ENCODE assay signal across 9 cellular contexts in genomic region chr13:79485014-79485441, GRCh38. TPM values are rescaled to one million over a fixed set of nuclear protein-coding genes. Genes with fewer than 3 reads are reported as not detected.
DNase-seq lines count a peak whose midpoint lies in the region; FAIRE-seq lines count a peak whose summit lies in the region.
"Had no signal": no experiment of that assay in that cellular context is flagged by ENCODE, and none has a peak within 500 bp of the region (broad histone marks: within the 10 kb centered on the region; RNA-seq: fewer than 3 reads in every experiment).

No MANE protein-coding gene starts in this region.

- H3K4ac ChIP-seq in trophoblast cell (ENCODE audit: low read depth, low read length) = no peak overlapping the region

- no peak overlapping the region for H2AK5ac ChIP-seq in trophoblast cell (ENCODE audit: low read length)

- no peak overlapping the region for H3K18ac ChIP-seq in trophoblast cell (ENCODE audit: low read length)

- no peak overlapping the region for H2BK120ac ChIP-seq in trophoblast cell (ENCODE audit: insufficient read depth, low read length, poor library complexity)

- peak overlapping the region; percentile 20 for H3K4me2 ChIP-seq in trophoblast cell (ENCODE audit: low read length)

- peaks cover 7% of the 10 kb centered on the region for H3K79me1 ChIP-seq in trophoblast cell (ENCODE audit: low read length)

- peaks cover 16% of the 10 kb centered on the region for H3K79me2 ChIP-seq in trophoblast cell (ENCODE audit: control insufficient read depth, insufficient read depth, low read length, poor library complexity)

- H3K4me1 ChIP-seq in trophoblast cell (ENCODE audit: control insufficient read depth in 1 of 2, insufficient read depth in 2 of 2, low read length in 2 of 2) = peaks cover 0 to 9% of the 10 kb centered on the region in 2 experiments

- no peak overlapping the region for H3K14ac ChIP-seq in trophoblast cell (ENCODE audit: low read length)

- H4K91ac ChIP-seq in trophoblast cell (ENCODE audit: low read depth, low read length) = no peak overlapping the region

- no peaks in the 10 kb centered on the region for H3K27me3 ChIP-seq in trophoblast cell (ENCODE audit: insufficient read depth, low read length)

- H3K4me3 ChIP-seq in trophoblast cell (ENCODE audit: low read depth, low read length) = no peak overlapping the region

- H2BK12ac ChIP-seq in trophoblast cell (ENCODE audit: low read length) = no peak overlapping the region

- peak overlapping the region; percentile 95 for H3K27ac ChIP-seq in epithelial cell of prostate
- H3K27ac ChIP-seq in trophoblast cell (ENCODE audit: low read depth, low read length) = peak overlapping the region; percentile 51

- no CpG with 5 or more reads among the region's 2 CpGs for WGBS in trophoblast cell (ENCODE audit: extremely low coverage, insufficient coverage, insufficient read length)

- H4K8ac ChIP-seq in trophoblast cell (ENCODE audit: low read depth, low read length) = no peak overlapping the region

- FAIRE-seq in GM19239 (lab: Jason Lieb, UNC) (peak; percentile 71), RCC 7860 (lab: Jason Lieb, UNC) (peak; percentile 90)

- no peak overlapping the region for H2AFZ ChIP-seq in trophoblast cell (ENCODE audit: insufficient read depth, low read length, poor library complexity)

- H2BK5ac ChIP-seq in trophoblast cell (ENCODE audit: low read depth, low read length, poor library complexity) = no peak overlapping the region

- no peak overlapping the region for H4K12ac ChIP-seq in trophoblast cell (ENCODE audit: low read depth, low read length)

- no peaks in the 10 kb centered on the region for H3K36me3 ChIP-seq in trophoblast cell (ENCODE audit: control insufficient read depth in 1 of 2, insufficient read depth in 2 of 2, low read length in 2 of 2)

- DNase-seq in GM19239 (ENCODE audit: insufficient read length, low spot score) (no peak), RCC 7860 (ENCODE audit: low spot score) (peak; percentile 86), epithelial cell of prostate (ENCODE audit: low read depth, low spot score) (peak; percentile 80), trophoblast cell (peak; percentile 82 to 95), NCI-H2171 treated with DMSO at 0.1 percent for 48 hours (lab: John Stamatoyannopoulos, UW) (no peak), NCI-H2081 treated with DMSO at 0.1 percent for 48 hours (lab: John Stamatoyannopoulos, UW) (no peak), SHP77 (lab: John Stamatoyannopoulos, UW) (no peak), medulla oblongata (ENCODE audit: extremely low spot score) (no peak)
- DNase-seq: NCI-H2171 had no signal

- H3K9ac ChIP-seq in trophoblast cell (ENCODE audit: low read length) = no peak overlapping the region

- no peak overlapping the region for H3K23ac ChIP-seq in trophoblast cell (ENCODE audit: low read length)

- H3K9me3 ChIP-seq in trophoblast cell (ENCODE audit: insufficient read depth, low read depth, low read length) = no peaks in the 10 kb centered on the region

RNA-seq across cellular contexts. Expression of gene NDFIP2, which starts 4.1 kb away (rescaled TPM):
- polyA plus RNA-seq in trophoblast cell (2013) = 58.6 and 65.6 TPM in 2 replicates

Comparison
In these comparisons a context has a peak if more than half of its experiments do, and no peak if none do; other contexts are left out.
1. DNase-seq: peak in RCC 7860 (single experiment), epithelial cell of prostate (single experiment) and trophoblast cell (2 of 2); none in GM19239 (single experiment), NCI-H2171 treated with DMSO at 0.1 percent for 48 hours (single experiment), NCI-H2081 treated with DMSO at 0.1 percent for 48 hours (single experiment), SHP77 (0 of 2) and medulla oblongata (single experiment).